9 cellular contexts compared by ENCODE assay signal in genomic region chr10:6927001-6927400, GRCh38.
DNase-seq lines count a peak whose midpoint lies in the region; ATAC-seq and TF ChIP-seq lines count a peak whose summit lies in the region.
"Had no signal": no experiment of that assay in that cellular context is flagged by ENCODE, and none has a peak within 500 bp of the region (broad histone marks: within the 10 kb centered on the region; RNA-seq: fewer than 3 reads in every experiment).

No MANE protein-coding gene starts in this region.

- H3K9me3 ChIP-seq in DND-41 (ENCODE audit: insufficient read depth, low read length, severe bottlenecking) (no peaks in the 10 kb centered on the region), Loucy (ENCODE audit: insufficient read depth, low read depth, low read length) (no peaks in the 10 kb centered on the region)

- no peaks in the 10 kb centered on the region for H3K36me3 Mint-ChIP-seq in activated T-helper 17 cell treated with anti-CD3 and anti-CD28 coated beads, Interleukin-2, amount 50 U/mL, for 72 hours (ENCODE audit: low read depth)
- H3K36me3 Mint-ChIP-seq in natural killer cell treated with Interleukin-12 subunit alpha and Interleukin-12 subunit beta and Interleukin-15 and Interleukin-18, amount 100 ng/mL, for 72 hours, result peaks cover 7% of the 10 kb centered on the region

- no peak for ATAC-seq in DND-41 (ENCODE audit: insufficient read depth, low read depth)
- no peak for ATAC-seq in activated T-helper 17 cell treated with anti-CD3 and anti-CD28 coated beads, Interleukin-2, amount 50 U/mL, for 72 hours (replicated peaks)
- ATAC-seq in natural killer cell treated with Interleukin-12 subunit alpha and Interleukin-12 subunit beta and Interleukin-15 and Interleukin-18, amount 100 ng/mL, for 72 hours, result no peak
- no peak for ATAC-seq in GM18867 (IDR thresholded peaks at IDR 0.05; ENCODE audit: unreplicated experiment)

- peaks cover 25% of the 10 kb centered on the region for H3F3A ChIP-seq in Loucy (ENCODE audit: low read depth)

- H3K4me3 Mint-ChIP-seq in activated T-helper 17 cell treated with anti-CD3 and anti-CD28 coated beads, Interleukin-2, amount 50 U/mL, for 72 hours, result peak overlapping the region; percentile 84
- H3K4me3 Mint-ChIP-seq in natural killer cell treated with Interleukin-12 subunit alpha and Interleukin-12 subunit beta and Interleukin-15 and Interleukin-18, amount 100 ng/mL, for 72 hours, result peak overlapping the region; percentile 93

- H3K9ac ChIP-seq in DND-41 (ENCODE audit: low read depth, low read length) (peak overlapping the region; percentile 14; the same call in 1 of the 2 replicates), Loucy (ENCODE audit: low read depth, low read length, poor library complexity, severe bottlenecking) (peak overlapping the region; percentile 96)

- H3K27me3 ChIP-seq in DND-41 (ENCODE audit: insufficient read depth, low read length, poor library complexity) (no peaks in the 10 kb centered on the region), Loucy (ENCODE audit: insufficient read depth, low read length, poor library complexity, severe bottlenecking) (no peaks in the 10 kb centered on the region)

- H3K4me2 ChIP-seq in DND-41 (ENCODE audit: insufficient read depth, low read length) (peak overlapping the region; percentile 73), Loucy (ENCODE audit: low read depth, low read length, poor library complexity, severe bottlenecking) (peak overlapping the region; percentile 97)

- H3K4me3 ChIP-seq in DND-41 (ENCODE audit: low read depth in 1 of 2, low read length in 2 of 2) (peak overlapping the region in 1 of 2 experiments; percentile 23; a peak in 1 of 4 replicates), Loucy (ENCODE audit: low read length, poor library complexity, severe bottlenecking) (peak overlapping the region; percentile 54)

- H3K9me2 ChIP-seq in Loucy (replicated peaks; ENCODE audit: low read depth, low read length), result no peaks in the 10 kb centered on the region

- no peaks in the 10 kb centered on the region for H3K27me3 Mint-ChIP-seq in activated T-helper 17 cell treated with anti-CD3 and anti-CD28 coated beads, Interleukin-2, amount 50 U/mL, for 72 hours
- H3K27me3 Mint-ChIP-seq in natural killer cell treated with Interleukin-12 subunit alpha and Interleukin-12 subunit beta and Interleukin-15 and Interleukin-18, amount 100 ng/mL, for 72 hours, result no peaks in the 10 kb centered on the region

- no peak overlapping the region for H2AFZ ChIP-seq in DND-41 (ENCODE audit: low read depth, low read length)
- H2AFZ ChIP-seq in Loucy (ENCODE audit: low read length), result no peak overlapping the region

- DNase-seq in DND-41 (peak; percentile 21), cortex of kidney (lab: John Stamatoyannopoulos, UW) (no peak), mesenteric fat pad (ENCODE audit: low spot score) (no peak)
- no peak for DNase-seq in natural killer cell treated with Interleukin-12 subunit alpha and Interleukin-12 subunit beta and Interleukin-15 and Interleukin-18, amount 100 ng/mL, for 72 hours (ENCODE audit: low spot score)
- DNase-seq: amniotic stem cell, foreskin fibroblast had no signal

- H3K27ac ChIP-seq in DND-41 (ENCODE audit: low read length), result peak overlapping the region; percentile 82

- peaks cover 46% of the 10 kb centered on the region for H3K4me1 ChIP-seq in DND-41 (ENCODE audit: insufficient read depth, low read length)
- H3K4me1 ChIP-seq in Loucy (ENCODE audit: insufficient read depth, low read length, poor library complexity, severe bottlenecking), result peaks cover 73% of the 10 kb centered on the region

- H3K27ac Mint-ChIP-seq in activated T-helper 17 cell treated with anti-CD3 and anti-CD28 coated beads, Interleukin-2, amount 50 U/mL, for 72 hours, result peak overlapping the region; percentile 84
- H3K27ac Mint-ChIP-seq in natural killer cell treated with Interleukin-12 subunit alpha and Interleukin-12 subunit beta and Interleukin-15 and Interleukin-18, amount 100 ng/mL, for 72 hours, result peak overlapping the region; percentile 97 to 98

- TF ChIP-seq CTCF in DND-41 (IDR thresholded peaks at IDR 0.05; ENCODE audit: borderline replicate concordance, extremely low read depth, low read length, poor library complexity, severe bottlenecking), result no peak
- TF ChIP-seq CTCF in Loucy (conservative IDR thresholded peaks at IDR 0.05; ENCODE audit: low read length), result no peak

- no peaks in the 10 kb centered on the region for H3K9me3 Mint-ChIP-seq in activated T-helper 17 cell treated with anti-CD3 and anti-CD28 coated beads, Interleukin-2, amount 50 U/mL, for 72 hours
- H3K9me3 Mint-ChIP-seq in natural killer cell treated with Interleukin-12 subunit alpha and Interleukin-12 subunit beta and Interleukin-15 and Interleukin-18, amount 100 ng/mL, for 72 hours, result peaks cover 3% of the 10 kb centered on the region

- H4K20me1 ChIP-seq in DND-41 (ENCODE audit: insufficient read depth, low read length) (no peaks in the 10 kb centered on the region), Loucy (ENCODE audit: insufficient read depth, low read length, poor library complexity, severe bottlenecking) (no peaks in the 10 kb centered on the region)

- no peaks in the 10 kb centered on the region for H3K36me3 ChIP-seq in DND-41 (ENCODE audit: insufficient read depth, low read length)
- no peaks in the 10 kb centered on the region for H3K36me3 ChIP-seq in Loucy (ENCODE audit: insufficient read depth, low read length)

- H3K79me2 ChIP-seq in DND-41 (ENCODE audit: insufficient read depth, low read length), result no peaks in the 10 kb centered on the region
- H3K79me2 ChIP-seq in Loucy (ENCODE audit: insufficient read depth, low read length), result no peaks in the 10 kb centered on the region

- peaks cover 41% of the 10 kb centered on the region for H3K4me1 Mint-ChIP-seq in activated T-helper 17 cell treated with anti-CD3 and anti-CD28 coated beads, Interleukin-2, amount 50 U/mL, for 72 hours
- peaks cover 50 to 64% of the 10 kb centered on the region in 2 donors for H3K4me1 Mint-ChIP-seq in natural killer cell treated with Interleukin-12 subunit alpha and Interleukin-12 subunit beta and Interleukin-15 and Interleukin-18, amount 100 ng/mL, for 72 hours (ENCODE audit: low read depth in 2 of 2)
